Comparison of ENCODE assay signal across 1 cellular context in the genomic region with DNA sequence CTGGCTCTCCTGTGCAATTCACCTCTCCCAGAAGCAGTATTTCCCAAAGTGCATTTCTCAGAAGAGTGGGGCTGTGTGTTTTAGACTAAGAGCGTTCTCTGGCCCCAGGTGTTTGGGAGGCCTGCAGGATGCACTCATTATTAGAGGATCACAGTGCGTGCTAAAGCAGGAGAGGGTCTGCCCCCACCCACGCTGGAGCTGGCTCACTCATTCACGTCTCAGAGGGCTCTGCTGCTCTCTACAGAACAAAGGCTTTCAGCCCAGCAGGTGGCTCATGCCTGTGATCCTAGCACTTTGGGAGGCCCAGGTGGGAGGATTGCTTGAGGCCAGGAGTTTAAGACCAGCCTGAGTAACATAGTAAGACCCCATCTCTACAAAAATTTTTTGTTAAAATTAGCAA.
TF ChIP-seq lines count a peak whose summit lies in the region.

No MANE protein-coding gene starts in this region.

TF ChIP-seq in H1, 55 proteins besides CTCF, POLR2A, EP300 and RAD21:
- no peak for TF ChIP-seq MAFK (IDR thresholded peaks at IDR 0.05; ENCODE audit: low read depth, low read length)
